ENCODE assay signal across 30 cellular contexts in genomic region chr20:35328689-35329088, GRCh38. TPM values are rescaled to one million over a fixed set of nuclear protein-coding genes. Genes with fewer than 3 reads are reported as not detected.
A peak's percentile ranks its signal among the peaks of the same experiment; 100 is the strongest.
DNase-seq lines count a peak whose midpoint lies in the region; ATAC-seq, FAIRE-seq and TF ChIP-seq lines count a peak whose summit lies in the region.
"Had no signal": no experiment of that assay in that cellular context is flagged by ENCODE, and none has a peak within 500 bp of the region (broad histone marks: within the 10 kb centered on the region; RNA-seq: fewer than 3 reads in every experiment).

No MANE protein-coding gene starts in this region.

- in situ Hi-C loops in mammary epithelial cell (cut with MboI; ENCODE audit: low sequenced_read_pairs in 2 of 2), result no loop called here
- in situ Hi-C loops in K562 (cut with MboI), result no loop called here

- H3K9ac ChIP-seq in mammary epithelial cell (ENCODE audit: insufficient read depth, low read length) (no peak overlapping the region), K562 (ENCODE audit: insufficient read depth in 1 of 2, low read depth in 2 of 2, low read length in 2 of 2) (no peak overlapping the region)

- TF ChIP-seq CTCF in MCF 10A (IDR thresholded peaks at IDR 0.05; ENCODE audit: unreplicated experiment) (no peak), mammary epithelial cell (conservative IDR thresholded peaks at IDR 0.05 in 1 of 2, IDR thresholded peaks at IDR 0.05 in 1 of 2; ENCODE audit: extremely low read depth in 1 of 2, insufficient read depth in 1 of 2, low read depth in 1 of 2, low read length in 2 of 2) (no peak), RWPE2 (IDR thresholded peaks at IDR 0.05; ENCODE audit: poor library complexity, severe bottlenecking) (no peak), K562 (IDR thresholded peaks at IDR 0.05 in 2 of 3, conservative IDR thresholded peaks at IDR 0.05 in 1 of 3; ENCODE audit: insufficient read depth in 2 of 3, low read depth in 1 of 3, low read length in 3 of 3) (no peak), esophagus squamous epithelium (IDR thresholded peaks at IDR 0.05) (no peak)

- no peaks in the 10 kb centered on the region for H3K36me3 Mint-ChIP-seq in MCF 10A (ENCODE audit: insufficient read depth, unreplicated experiment)
- H3K36me3 Mint-ChIP-seq: mesothelial cell of epicardium had no signal

- DNase-seq in MCF 10A (ENCODE audit: unreplicated experiment) (no peak), mammary epithelial cell (no peak), RWPE2 (ENCODE audit: low spot score) (no peak), K562 (ENCODE audit: extremely low read depth in 1 of 4, low spot score in 3 of 4) (no peak), esophagus squamous epithelium (lab: John Stamatoyannopoulos, UW) (no peak), head of caudate nucleus (no peak)
- DNase-seq: activated CD4-positive, alpha-beta T cell treated with anti-CD3 and anti-CD28 coated beads, Interleukin-2, amount 50 U/mL, for 48 hours; C1 segment of cervical spinal cord; central memory CD4-positive, alpha-beta T cell; COR-L47; dermis blood vessel endothelial cell; H9; KG1; left ventricle myocardium inferior; MM.1S; naive B cell; NCI-H2029; NCI-H524 treated with DMSO at 0.1 percent for 48 hours; NK-92 treated with Interleukin-12 subunit alpha and Interleukin-12 subunit beta, amount 100 ng/mL, for 24 hours; SHP77 treated with DMSO at 0.1 percent for 48 hours; transverse colon had no signal

- H3K27me3 Mint-ChIP-seq in MCF 10A (ENCODE audit: insufficient read depth, unreplicated experiment), result no peaks in the 10 kb centered on the region
- H3K27me3 Mint-ChIP-seq: naive B cell had no signal

- H3K27me3 ChIP-seq in mammary epithelial cell (ENCODE audit: insufficient read depth, low read length) (no peaks in the 10 kb centered on the region), RWPE2 (ENCODE audit: insufficient read depth, poor library complexity, severe bottlenecking) (no peaks in the 10 kb centered on the region), K562 (ENCODE audit: control insufficient read depth in 2 of 2, insufficient read depth in 2 of 2, low read length in 2 of 2) (no peaks in the 10 kb centered on the region), esophagus squamous epithelium (no peaks in the 10 kb centered on the region)
- H3K27me3 ChIP-seq: gastroesophageal sphincter, transverse colon had no signal

- TF ChIP-seq POLR2A in K562 (conservative IDR thresholded peaks at IDR 0.05) (no peak), esophagus squamous epithelium (IDR thresholded peaks at IDR 0.05) (no peak)

- 87% methylated on average over 4 of the region's 4 CpGs for WGBS in mammary epithelial cell (ENCODE audit: low coverage, missing lambda C conversion rate)
- WGBS in K562 (ENCODE audit: insufficient coverage, low coverage, missing lambda C conversion rate), result 22% methylated on average over 4 of the region's 4 CpGs
- WGBS in esophagus squamous epithelium, 2 donors, result 85 to 90% methylated on average over 4 of the region's 4 CpGs

- H3K27ac ChIP-seq in mammary epithelial cell (ENCODE audit: insufficient read depth, low read depth, low read length) (no peak overlapping the region), RWPE2 (ENCODE audit: poor library complexity, severe bottlenecking) (peak overlapping the region; percentile 55), K562 (ENCODE audit: extremely low read depth, low read depth, low read length) (no peak overlapping the region), esophagus squamous epithelium (peak overlapping the region in 1 of 4 donors; percentile 23)
- H3K27ac ChIP-seq: gastroesophageal sphincter, left ventricle myocardium inferior had no signal

- no TSS peak for BruUV-seq in MCF 10A (replicated peaks; lab: Mats Ljungman, UMichigan)
- BruUV-seq in mammary epithelial cell (replicated peaks; lab: Mats Ljungman, UMichigan), result no TSS peak
- no TSS peak for BruUV-seq in K562 (replicated peaks; lab: Mats Ljungman, UMichigan)

- no peak overlapping the region for H3K4me2 ChIP-seq in mammary epithelial cell (ENCODE audit: insufficient read depth, low read depth, low read length)
- no peak overlapping the region for H3K4me2 ChIP-seq in K562 (ENCODE audit: insufficient read depth, low read length)

- H4K20me1 ChIP-seq in mammary epithelial cell (ENCODE audit: insufficient read depth, low read length) (no peaks in the 10 kb centered on the region), K562 (replicated peaks; ENCODE audit: control insufficient read depth, insufficient read depth, low read length) (no peaks in the 10 kb centered on the region)

- H3K4me1 ChIP-seq in mammary epithelial cell (ENCODE audit: insufficient read depth, low read length), result peaks cover 24% of the 10 kb centered on the region
- peaks cover 26% of the 10 kb centered on the region for H3K4me1 ChIP-seq in RWPE2 (ENCODE audit: insufficient read depth, poor library complexity, severe bottlenecking)
- peaks cover 14 to 41% of the 10 kb centered on the region in 2 experiments for H3K4me1 ChIP-seq in K562 (replicated peaks in 1 of 2; ENCODE audit: control insufficient read depth in 2 of 2, insufficient read depth in 2 of 2, low read length in 2 of 2)
- peaks cover 0 to 29% (median 7%) of the 10 kb centered on the region in 3 donors for H3K4me1 ChIP-seq in esophagus squamous epithelium

- H3K4me3 ChIP-seq in mammary epithelial cell (replicated peaks in 1 of 3; ENCODE audit: insufficient read depth in 1 of 3, low read depth in 2 of 3, low read length in 3 of 3), result no peak overlapping the region
- no peak overlapping the region for H3K4me3 ChIP-seq in RWPE2 (ENCODE audit: severe bottlenecking)
- no peak overlapping the region for H3K4me3 ChIP-seq in K562
- H3K4me3 ChIP-seq in esophagus squamous epithelium, result no peak overlapping the region
- H3K4me3 ChIP-seq: gastroesophageal sphincter, left ventricle myocardium inferior, transverse colon had no signal

- POLR2A ChIA-PET in MCF 10A (lab: Yijun Ruan, JAX) (interaction anchor here (0.9 to 11.2 kb wide), 7 partner anchors 8 to 51 kb away, joined by 3 to 227 read pairs (median 5); partner anchors contain the start of genes EIF6 and MMP24OS), K562 (lab: Yijun Ruan, JAX) (interaction anchor here (1.0 to 1.6 kb wide), 3 partner anchors 8 to 16 kb away, joined by 3 to 5 read pairs (median 5); no protein-coding TSS in a partner anchor)

- intact Hi-C loops in MCF 10A (cut with micrococcal nuclease) (loop anchor here (1.0 kb wide), 1 partner anchor 24 kb away; no protein-coding TSS in a partner anchor), mammary epithelial cell (cut with micrococcal nuclease) (loop anchor here (1.0 kb wide), 1 partner anchor 24 kb away; no protein-coding TSS in a partner anchor), K562 (cut with micrococcal nuclease) (loop anchor here (1.0 kb wide), 1 partner anchor 24 kb away; no protein-coding TSS in a partner anchor), esophagus squamous epithelium (cut with DNase I) (no loop called here), head of caudate nucleus (cut with DNase I) (no loop called here)

- no peak for FAIRE-seq in K562 (lab: Jason Lieb, UNC)
- FAIRE-seq: astrocyte, GM19239, islet of Langerhans had no signal

- dilution Hi-C loops in mammary epithelial cell (cut with HindIII; ENCODE audit: low sequenced_read_pairs), result no loop called here

- no peak overlapping the region for H3K4me3 Mint-ChIP-seq in MCF 10A (ENCODE audit: unreplicated experiment)
- H3K4me3 Mint-ChIP-seq: H9, mesothelial cell of epicardium had no signal

- H3K9me3 Mint-ChIP-seq in MCF 10A (ENCODE audit: unreplicated experiment), result no peaks in the 10 kb centered on the region
- H3K9me3 Mint-ChIP-seq: H9, mesothelial cell of epicardium, naive B cell had no signal

- ATAC-seq in RWPE2 (ENCODE audit: low read depth), result no peak
- ATAC-seq in K562, result no peak
- ATAC-seq in HG02759 (IDR thresholded peaks at IDR 0.05; ENCODE audit: unreplicated experiment), result no peak
- ATAC-seq: gastroesophageal sphincter had no signal

- CTCF ChIA-PET in MCF 10A (lab: Yijun Ruan, JAX), result interaction anchor here (0.6 to 7.0 kb wide), 12 partner anchors 9 to 185 kb away, joined by 3 to 151 read pairs (median 6); no protein-coding TSS in a partner anchor
- CTCF ChIA-PET in mammary epithelial cell (lab: Charles Lee; ENCODE audit: low non-redundant PET), result no interaction called here
- CTCF ChIA-PET in K562 (lab: Yijun Ruan, JAX; ENCODE audit: low intra/inter-chr PET ratio), result interaction anchor here (1.8 kb wide), 1 partner anchor 25 kb away, joined by 12 read pairs; no protein-coding TSS in a partner anchor

- H3K9me1 ChIP-seq in K562 (ENCODE audit: control insufficient read depth, insufficient read depth, low read length), result no peaks in the 10 kb centered on the region

- no peaks in the 10 kb centered on the region for H3K79me2 ChIP-seq in mammary epithelial cell (ENCODE audit: insufficient read depth, low read length)
- no peaks in the 10 kb centered on the region for H3K79me2 ChIP-seq in K562 (ENCODE audit: control insufficient read depth, insufficient read depth, low read length)

- no peak for TF ChIP-seq EP300 in K562 (IDR thresholded peaks at IDR 0.05; ENCODE audit: low read length)

- H3K27ac Mint-ChIP-seq in MCF 10A (ENCODE audit: low read depth, unreplicated experiment), result peak overlapping the region; percentile 58
- H3K27ac Mint-ChIP-seq: mesothelial cell of epicardium had no signal

- peaks cover 4% of the 10 kb centered on the region for H3K36me3 ChIP-seq in mammary epithelial cell (ENCODE audit: insufficient read depth, low read length)
- peaks cover 12% of the 10 kb centered on the region for H3K36me3 ChIP-seq in RWPE2 (ENCODE audit: low read depth)
- H3K36me3 ChIP-seq in K562 (ENCODE audit: control insufficient read depth, insufficient read depth, low read length), result peaks cover 13% of the 10 kb centered on the region
- H3K36me3 ChIP-seq in esophagus squamous epithelium, result peaks cover 0 to 11% (median 0%) of the 10 kb centered on the region in 3 donors
- H3K36me3 ChIP-seq: gastroesophageal sphincter, left ventricle myocardium inferior, transverse colon had no signal

- no peaks in the 10 kb centered on the region for H3K9me3 ChIP-seq in mammary epithelial cell (replicated peaks; ENCODE audit: insufficient read depth, low read length)
- H3K9me3 ChIP-seq in RWPE2 (ENCODE audit: severe bottlenecking), result no peaks in the 10 kb centered on the region
- H3K9me3 ChIP-seq in K562 (replicated peaks; ENCODE audit: control insufficient read depth, insufficient read depth, low read depth, low read length), result no peaks in the 10 kb centered on the region
- no peaks in the 10 kb centered on the region for H3K9me3 ChIP-seq in esophagus squamous epithelium
- H3K9me3 ChIP-seq: gastroesophageal sphincter, left ventricle myocardium inferior, transverse colon had no signal

- peaks cover 34% of the 10 kb centered on the region for H3K4me1 Mint-ChIP-seq in MCF 10A (ENCODE audit: insufficient read depth, unreplicated experiment)
- H3K4me1 Mint-ChIP-seq: naive B cell had no signal

- H2AFZ ChIP-seq in mammary epithelial cell (ENCODE audit: low read depth, low read length) (no peak overlapping the region), K562 (ENCODE audit: low read depth, low read length) (no peak overlapping the region)

- no peak for TF ChIP-seq RAD21 in K562 (CRISPR knock-in tag; conservative IDR thresholded peaks at IDR 0.05 in 1 of 2, IDR thresholded peaks at IDR 0.05 in 1 of 2)

RNA-seq across cellular contexts. Expression of gene FAM83C, which starts 36.5 kb away (rescaled TPM):
- total RNA-seq in MCF 10A (2022) (not detected in 2 replicates), mammary epithelial cell (not detected), K562 (2014; rRNA removed) (not detected in 2 replicates), K562 (2014; rRNA removed; fragmentation: Illumina TruSeq; extraction: Trizol) (not detected in 2 replicates), K562 (2015; rRNA removed; fragmentation: Illumina TruSeq; extraction: Trizol) (not detected in 2 replicates), K562 (2021) (not detected in 2 replicates), esophagus squamous epithelium (10 to 100 TPM; 29.5 to 55.3 (median 38.2) TPM)
- polyA plus RNA-seq in mammary epithelial cell (not detected), K562 (2011; rRNA removed) (not detected in 2 replicates), K562 (2014; fragmentation: Illumina TruSeq; extraction: Trizol) (not detected in 2 replicates), K562 (2014; fragmentation: Nextera tagmentation; extraction: Ambion mirVana) (not detected), K562 (2014; rRNA removed) (not detected in 2 replicates)
- not detected for polyA minus RNA-seq in mammary epithelial cell
- not detected in 2 replicates for total RNA-seq in K562 (2011; cell fraction: chromatin; rRNA removed; ENCODE audit: low replicate concordance)
- not detected in 2 replicates for total RNA-seq in K562 (2011; cell fraction: nucleolus; rRNA removed)
- not detected in 2 replicates for total RNA-seq in K562 (2011; cell fraction: nucleoplasm; rRNA removed)
- polyA plus RNA-seq in K562 (2011; cell fraction: cytosol; rRNA removed), result not detected in 2 replicates
- 0.04 TPM in 1 of 2 replicates, not detected in the other for polyA plus RNA-seq in K562 (2011; cell fraction: nucleus; rRNA removed)
- polyA plus RNA-seq in K562 (2012), result not detected in 2 replicates
- polyA minus RNA-seq in K562 (2011; rRNA and poly(A)+ RNA removed), result not detected in 2 replicates
- polyA minus RNA-seq in K562 (2011; cell fraction: cytosol; rRNA and poly(A)+ RNA removed), result not detected in 2 replicates
- polyA minus RNA-seq in K562 (2011; cell fraction: nucleus; rRNA and poly(A)+ RNA removed), result not detected in 2 replicates
- total RNA-seq: astrocyte, dermis blood vessel endothelial cell, fibroblast of lung, H9, HT1080, left ventricle myocardium inferior, mesothelial cell of epicardium, skeletal muscle tissue had no signal

RNA-seq across cellular contexts. Expression of gene EIF6, which starts 44.1 kb away (rescaled TPM):
- 322 and 354 TPM in 2 replicates for total RNA-seq in MCF 10A (2022)
- 100 to 1,000 TPM; 203 to 285 TPM for total RNA-seq in mammary epithelial cell
- 427 TPM for polyA plus RNA-seq in mammary epithelial cell
- polyA minus RNA-seq in mammary epithelial cell, result 408 TPM
- 22.6 and 68.4 TPM in 2 replicates for total RNA-seq in K562 (2011; cell fraction: chromatin; rRNA removed; ENCODE audit: low replicate concordance)
- total RNA-seq in K562 (2011; cell fraction: nucleolus; rRNA removed), result 89.9 and 93.2 TPM in 2 replicates
- total RNA-seq in K562 (2011; cell fraction: nucleoplasm; rRNA removed), result 54.0 and 63.2 TPM in 2 replicates
- 200 and 244 TPM in 2 replicates for total RNA-seq in K562 (2014; rRNA removed)
- 132 and 180 TPM in 2 replicates for total RNA-seq in K562 (2014; rRNA removed; fragmentation: Illumina TruSeq; extraction: Trizol)
- total RNA-seq in K562 (2015; rRNA removed; fragmentation: Illumina TruSeq; extraction: Trizol), result 179 and 180 TPM in 2 replicates
- total RNA-seq in K562 (2021), result 229 and 249 TPM in 2 replicates
- 165 and 190 TPM in 2 replicates for polyA plus RNA-seq in K562 (2011; rRNA removed)
- polyA plus RNA-seq in K562 (2011; cell fraction: cytosol; rRNA removed), result 339 and 577 TPM in 2 replicates
- polyA plus RNA-seq in K562 (2011; cell fraction: nucleus; rRNA removed), result 164 and 201 TPM in 2 replicates
- 165 and 193 TPM in 2 replicates for polyA plus RNA-seq in K562 (2012)
- polyA plus RNA-seq in K562 (2014; fragmentation: Illumina TruSeq; extraction: Trizol), result 247 and 288 TPM in 2 replicates
- 100 to 1,000 TPM; 807 to 832 TPM for polyA plus RNA-seq in K562 (2014; fragmentation: Nextera tagmentation; extraction: Ambion mirVana)
- polyA plus RNA-seq in K562 (2014; rRNA removed), result 230 and 241 TPM in 2 replicates
- polyA minus RNA-seq in K562 (2011; rRNA and poly(A)+ RNA removed), result 99.7 and 134 TPM in 2 replicates
- 80.7 and 88.0 TPM in 2 replicates for polyA minus RNA-seq in K562 (2011; cell fraction: cytosol; rRNA and poly(A)+ RNA removed)
- polyA minus RNA-seq in K562 (2011; cell fraction: nucleus; rRNA and poly(A)+ RNA removed), result 28.8 and 42.4 TPM in 2 replicates
- 100 to 1,000 TPM; 176 to 240 (median 198) TPM for total RNA-seq in esophagus squamous epithelium

RNA-seq across cellular contexts. Expression of gene MMP24OS, which starts 50.8 kb away (rescaled TPM):
- total RNA-seq in MCF 10A (2022), result 43.2 and 52.2 TPM in 2 replicates
- total RNA-seq in mammary epithelial cell, result 10 to 100 TPM; 30.8 to 94.6 TPM
- polyA plus RNA-seq in mammary epithelial cell, result 34.1 TPM
- polyA minus RNA-seq in mammary epithelial cell, result 105 TPM
- total RNA-seq in K562 (2011; cell fraction: chromatin; rRNA removed; ENCODE audit: low replicate concordance), result 26.2 and 52.1 TPM in 2 replicates
- total RNA-seq in K562 (2011; cell fraction: nucleolus; rRNA removed), result 35.3 and 46.4 TPM in 2 replicates
- 35.9 and 37.4 TPM in 2 replicates for total RNA-seq in K562 (2011; cell fraction: nucleoplasm; rRNA removed)
- 11.4 and 16.0 TPM in 2 replicates for total RNA-seq in K562 (2014; rRNA removed)
- total RNA-seq in K562 (2014; rRNA removed; fragmentation: Illumina TruSeq; extraction: Trizol), result 3.8 and 5.6 TPM in 2 replicates
- total RNA-seq in K562 (2015; rRNA removed; fragmentation: Illumina TruSeq; extraction: Trizol), result 10.4 and 12.6 TPM in 2 replicates
- total RNA-seq in K562 (2021), result 38.6 and 41.5 TPM in 2 replicates
- polyA plus RNA-seq in K562 (2011; rRNA removed), result 13.1 and 16.3 TPM in 2 replicates
- polyA plus RNA-seq in K562 (2011; cell fraction: cytosol; rRNA removed), result 22.7 and 39.5 TPM in 2 replicates
- polyA plus RNA-seq in K562 (2011; cell fraction: nucleus; rRNA removed), result 37.9 and 58.3 TPM in 2 replicates
- polyA plus RNA-seq in K562 (2012), result 23.8 and 45.8 TPM in 2 replicates
- 18.8 and 25.0 TPM in 2 replicates for polyA plus RNA-seq in K562 (2014; fragmentation: Illumina TruSeq; extraction: Trizol)
- 1 to 10 TPM in 1 of 2 experiments, under 1 TPM in 1; 0.92 to 1.6 TPM for polyA plus RNA-seq in K562 (2014; fragmentation: Nextera tagmentation; extraction: Ambion mirVana)
- polyA plus RNA-seq in K562 (2014; rRNA removed), result 26.5 and 33.5 TPM in 2 replicates
- 5.0 and 6.8 TPM in 2 replicates for polyA minus RNA-seq in K562 (2011; rRNA and poly(A)+ RNA removed)
- 16.2 and 26.1 TPM in 2 replicates for polyA minus RNA-seq in K562 (2011; cell fraction: cytosol; rRNA and poly(A)+ RNA removed)
- polyA minus RNA-seq in K562 (2011; cell fraction: nucleus; rRNA and poly(A)+ RNA removed), result 20.1 and 29.2 TPM in 2 replicates
- 10 to 100 TPM; 12.8 to 21.5 (median 18.7) TPM for total RNA-seq in esophagus squamous epithelium

Comparison
In these comparisons a context has a peak if more than half of its experiments do, and no peak if none do; other contexts are left out.
1. RNA of gene FAM83C, which starts 36.5 kb away (total RNA-seq): 29.5 to 55.3 TPM in esophagus squamous epithelium; not detected in MCF 10A, not detected in mammary epithelial cell and not detected in K562; every median in the first group is over 10 times any median in the second.
2. intact Hi-C loops: an anchor here in MCF 10A (1.0 kb wide), mammary epithelial cell (1.0 kb wide) and K562 (1.0 kb wide); none called in esophagus squamous epithelium and head of caudate nucleus.